Comparison of ENCODE assay signal across 1 cellular context in genomic region chr20:750801-751200, GRCh38.
TF ChIP-seq lines count a peak whose summit lies in the region.

No MANE protein-coding gene starts in this region.

TF ChIP-seq in GM12878, 131 proteins besides CTCF, POLR2A, EP300 and RAD21 (continued from another document):
- no peak for TF ChIP-seq ZNF687 (IDR thresholded peaks at IDR 0.05)
- no peak for TF ChIP-seq BCL3 (IDR thresholded peaks at IDR 0.05; ENCODE audit: borderline replicate concordance, insufficient read depth, low read depth, low read length, poor library complexity, severe bottlenecking)
- no peak for TF ChIP-seq ZZZ3 (IDR thresholded peaks at IDR 0.05; ENCODE audit: control insufficient read depth, insufficient read length, low read depth)
- no peak for TF ChIP-seq ZBED1 (IDR thresholded peaks at IDR 0.05; ENCODE audit: borderline replicate concordance)
- TF ChIP-seq SKIL (IDR thresholded peaks at IDR 0.05; ENCODE audit: low read depth, poor library complexity, severe bottlenecking) = no peak
- TF ChIP-seq USF1 (IDR thresholded peaks at IDR 0.05; ENCODE audit: borderline replicate concordance, extremely low read length, insufficient read depth, low read depth, low read length) = peak; percentile 41
TF ChIP-seq in GM12878: peak in this region for 1.
